In the genomic region with DNA sequence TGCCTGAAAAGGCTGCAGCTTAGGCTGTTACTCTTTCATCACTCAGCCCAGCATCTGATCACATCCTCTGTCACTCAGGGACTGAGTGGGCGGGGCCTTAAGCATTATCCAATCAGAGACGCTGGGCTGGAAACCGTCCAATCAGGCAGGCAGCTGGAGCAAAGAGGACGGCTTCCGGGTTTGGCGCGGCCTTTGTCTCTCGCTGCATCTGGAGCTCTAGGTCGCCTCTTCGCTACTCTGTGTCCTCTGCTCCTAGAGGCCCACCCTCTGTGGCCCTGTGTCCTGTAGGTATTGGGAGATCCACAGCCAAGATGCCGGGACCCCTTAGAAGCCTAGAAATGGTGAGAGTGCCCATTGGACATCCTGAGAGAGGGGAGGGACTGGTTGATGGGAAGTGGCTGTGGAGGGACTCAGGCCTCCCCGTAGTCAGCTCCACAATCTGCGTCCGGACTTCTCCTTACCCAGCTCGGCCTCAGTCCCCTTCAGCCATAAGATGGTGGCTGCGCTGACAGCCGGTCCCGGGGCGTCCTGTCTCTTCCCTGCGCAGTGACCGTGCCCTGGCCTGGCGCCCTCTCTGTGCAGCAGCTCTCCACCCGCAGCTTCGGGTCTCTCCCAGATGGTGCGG, we compare ENCODE assay signal across 8 cellular contexts. TPM values are rescaled to one million over a fixed set of nuclear protein-coding genes. Genes with fewer than 3 reads are reported as not detected.
A peak's percentile ranks its signal among the peaks of the same experiment; 100 is the strongest.
DNase-seq lines count a peak whose midpoint lies in the region; ATAC-seq and TF ChIP-seq lines count a peak whose summit lies in the region.

A gene (plus strand): TSS at position 195 of the 625 bp plus-strand sequence. CDS start 117 bp downstream, at position 312.

- peak; percentile 80 for DNase-seq in GM04503 (ENCODE audit: low read depth)
- DNase-seq in NCI-H748 (lab: John Stamatoyannopoulos, UW; ENCODE audit: unreplicated experiment), result peak; percentile 94
- DNase-seq in activated T-cell treated with anti-CD3 and anti-CD28 coated beads for 24 hours (ENCODE audit: low read depth), result peak; percentile 86
- peak; percentile 86 to 88 for DNase-seq in erythroblast (lab: John Stamatoyannopoulos, UW)
- DNase-seq in stimulated activated CD8-positive, alpha-beta memory T cell treated with anti-CD3 and anti-CD28 coated beads, Interleukin-15, amount 100 ng/mL, for 48 hours (ENCODE audit: low read depth in 2 of 2), result peak; percentile 80 to 88
- no peak for DNase-seq in SIG-M5 (lab: John Stamatoyannopoulos, UW)

- H3K4me3 ChIP-seq in mononuclear cell (ENCODE audit: low read length), result peak within 1 kb of the TSS; percentile 59

- peaks cover 4% of the 10 kb centered on the region for H3K9me3 ChIP-seq in mononuclear cell (ENCODE audit: low read depth, low read length)

- peak; percentile 95 for ATAC-seq in HG02642 (IDR thresholded peaks at IDR 0.05; ENCODE audit: poor library complexity, unreplicated experiment)

- H3K4me1 ChIP-seq in mononuclear cell (ENCODE audit: insufficient read depth, low read length), result peaks cover 21% of the 10 kb centered on the region

- no peak for TF ChIP-seq POLR2A in erythroblast (IDR thresholded peaks at IDR 0.05; ENCODE audit: low read length)

- no peaks in the 10 kb centered on the region for H3K27me3 ChIP-seq in mononuclear cell (ENCODE audit: insufficient read depth, low read length)

RNA-seq across cellular contexts. Expression of the gene that starts here (rescaled TPM):
- total RNA-seq in mononuclear cell, result 4.0 TPM
